1 cellular context compared by ENCODE assay signal in genomic region chr19:11155373-11156120, GRCh38.
TF ChIP-seq lines count a peak whose summit lies in the region.

A gene with protein sequence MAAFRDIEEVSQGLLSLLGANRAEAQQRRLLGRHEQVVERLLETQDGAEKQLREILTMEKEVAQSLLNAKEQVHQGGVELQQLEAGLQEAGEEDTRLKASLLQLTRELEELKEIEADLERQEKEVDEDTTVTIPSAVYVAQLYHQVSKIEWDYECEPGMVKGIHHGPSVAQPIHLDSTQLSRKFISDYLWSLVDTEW (minus strand): TSS chr19:11155782. CDS start chr19:11155776, 6 bp downstream.

TF ChIP-seq in K562, 482 proteins besides CTCF, POLR2A, EP300 and RAD21 (continued from another document and continues in another):
- TF ChIP-seq ARNT (IDR thresholded peaks at IDR 0.05) (no peak), NFE2L1 (tag; IDR thresholded peaks at IDR 0.05; ENCODE audit: borderline replicate concordance, low read depth) (no peak), POLR3A (IDR thresholded peaks at IDR 0.05; ENCODE audit: borderline replicate concordance, extremely low read depth, insufficient read depth, insufficient read length) (no peak), ZNF766 (CRISPR knock-in tag; conservative IDR thresholded peaks at IDR 0.05) (no peak), WHSC1 (IDR thresholded peaks at IDR 0.05; ENCODE audit: low read length) (no peak), ELF1 (tag; IDR thresholded peaks at IDR 0.05) (no peak), MYBL2 (IDR thresholded peaks at IDR 0.05; ENCODE audit: low read depth) (peak; percentile 94), MYBL2 (CRISPR knock-in tag; IDR thresholded peaks at IDR 0.05; ENCODE audit: borderline replicate concordance) (no peak), NR2C1 (IDR thresholded peaks at IDR 0.05) (no peak), NR2C1 (tag; IDR thresholded peaks at IDR 0.05) (no peak), NBN (IDR thresholded peaks at IDR 0.05; ENCODE audit: low read depth) (no peak), SETDB1 (IDR thresholded peaks at IDR 0.05; ENCODE audit: low read length) (no peak), POLR2AphosphoS5 (IDR thresholded peaks at IDR 0.05; ENCODE audit: control insufficient read depth, insufficient read depth, low read depth, low read length) (peak; percentile 86; the same call in 1 of the 2 replicates), FIP1L1 (IDR thresholded peaks at IDR 0.05; ENCODE audit: low read depth, low read length, poor library complexity, severe bottlenecking) (peak; percentile 71), ZNF561 (CRISPR knock-in tag; conservative IDR thresholded peaks at IDR 0.05) (no peak), MTF1 (CRISPR knock-in tag; IDR thresholded peaks at IDR 0.05; ENCODE audit: borderline replicate concordance) (no peak), SMARCC2 (IDR thresholded peaks at IDR 0.05; ENCODE audit: low read depth) (no peak), PHF8 (IDR thresholded peaks at IDR 0.05; ENCODE audit: borderline replicate concordance, low read length) (peak; percentile 99), KLF13 (tag; IDR thresholded peaks at IDR 0.05; ENCODE audit: borderline replicate concordance, low read depth) (no peak), MAFF (IDR thresholded peaks at IDR 0.05; ENCODE audit: low read length) (no peak), ZNF780A (CRISPR knock-in tag; IDR thresholded peaks at IDR 0.05) (no peak), TCF7L2 (IDR thresholded peaks at IDR 0.05; ENCODE audit: low read depth, low read length) (no peak), ZNF407 (IDR thresholded peaks at IDR 0.05; ENCODE audit: low read depth) (no peak), TRIM24 (IDR thresholded peaks at IDR 0.05) (no peak), CBX5 (IDR thresholded peaks at IDR 0.05; ENCODE audit: borderline replicate concordance, low read depth) (no peak), RCOR1 (IDR thresholded peaks at IDR 0.05; ENCODE audit: borderline replicate concordance in 1 of 2, low read depth in 2 of 2, low read length in 2 of 2) (no peak), TAF9B (IDR thresholded peaks at IDR 0.05; ENCODE audit: partially characterized antibody) (peak; percentile 92), HLTF (IDR thresholded peaks at IDR 0.05) (no peak), PCBP1 (IDR thresholded peaks at IDR 0.05; ENCODE audit: low read depth, low read length, poor library complexity, severe bottlenecking) (peak; percentile 71), MCM3 (IDR thresholded peaks at IDR 0.05) (no peak), CHD4 (IDR thresholded peaks at IDR 0.05; ENCODE audit: insufficient read depth, insufficient replicate concordance, low read depth, low read length, poor library complexity, severe bottlenecking) (no peak), HMG20A (CRISPR knock-in tag; conservative IDR thresholded peaks at IDR 0.05) (no peak), USF2 (CRISPR knock-in tag; IDR thresholded peaks at IDR 0.05) (no peak), ZFP30 (CRISPR knock-in tag; IDR thresholded peaks at IDR 0.05; ENCODE audit: borderline replicate concordance) (no peak), BRD9 (IDR thresholded peaks at IDR 0.05; ENCODE audit: low read depth, partially characterized antibody) (no peak), ZNF23 (CRISPR knock-in tag; IDR thresholded peaks at IDR 0.05) (no peak), EHMT2 (IDR thresholded peaks at IDR 0.05) (no peak), SMAD1 (IDR thresholded peaks at IDR 0.05; ENCODE audit: low read depth, low read length, partially characterized antibody) (no peak), KDM1A (IDR thresholded peaks at IDR 0.05) (peak in 1 of 2 experiments; percentile 65; a peak in 2 of 4 replicates), NR2F6 (CRISPR knock-in tag; IDR thresholded peaks at IDR 0.05) (no peak), ZNF3 (CRISPR knock-in tag; IDR thresholded peaks at IDR 0.05) (no peak), DMBX1 (CRISPR knock-in tag; IDR thresholded peaks at IDR 0.05; ENCODE audit: borderline replicate concordance) (no peak), ZNF57 (CRISPR knock-in tag; IDR thresholded peaks at IDR 0.05) (no peak), KLF6 (CRISPR knock-in tag; IDR thresholded peaks at IDR 0.05; ENCODE audit: borderline replicate concordance) (0 out of 2 replicates have a peak, but pooled peaks have one; percentile 49), STAT5B (CRISPR knock-in tag; IDR thresholded peaks at IDR 0.05) (no peak), ZC3H11A (IDR thresholded peaks at IDR 0.05; ENCODE audit: low read depth, low read length) (no peak), TSC22D4 (tag; IDR thresholded peaks at IDR 0.05) (no peak), CBFB (CRISPR knock-in tag; IDR thresholded peaks at IDR 0.05) (no peak), U2AF1 (optimal IDR thresholded peaks at IDR 0.05; ENCODE audit: low read depth, low read length) (peak; percentile 83), ZNF133 (CRISPR knock-in tag; IDR thresholded peaks at IDR 0.05) (no peak), SREBF1 (IDR thresholded peaks at IDR 0.05; ENCODE audit: borderline replicate concordance, low read depth, low read length) (no peak), SAFB2 (IDR thresholded peaks at IDR 0.05; ENCODE audit: borderline replicate concordance, low read depth, low read length, severe bottlenecking) (no peak), ETV6 (IDR thresholded peaks at IDR 0.05; ENCODE audit: borderline replicate concordance in 1 of 2, low read depth in 2 of 2, low read length in 1 of 2) (no peak), ETV6 (CRISPR knock-in tag; IDR thresholded peaks at IDR 0.05; ENCODE audit: borderline replicate concordance) (peak; percentile 45; the same call in 1 of the 2 replicates), MTA1 (IDR thresholded peaks at IDR 0.05; ENCODE audit: borderline replicate concordance) (no peak), ZFP1 (CRISPR knock-in tag; IDR thresholded peaks at IDR 0.05) (no peak), RFX1 (IDR thresholded peaks at IDR 0.05) (no peak; the same call in 1 of the 2 replicates), SNAPC5 (CRISPR knock-in tag; IDR thresholded peaks at IDR 0.05) (no peak), MAZ (CRISPR knock-in tag; conservative IDR thresholded peaks at IDR 0.05 in 1 of 2, IDR thresholded peaks at IDR 0.05 in 1 of 2) (no peak; a peak in 1 of 4 replicates), SMAD4 (CRISPR knock-in tag; conservative IDR thresholded peaks at IDR 0.05) (peak; percentile 29), ZNF184 (CRISPR knock-in tag; IDR thresholded peaks at IDR 0.05) (no peak), SMARCA5 (IDR thresholded peaks at IDR 0.05) (no peak), HINFP (tag; conservative IDR thresholded peaks at IDR 0.05; ENCODE audit: low read depth) (no peak), RBM17 (IDR thresholded peaks at IDR 0.05; ENCODE audit: borderline replicate concordance, low read depth, low read length) (no peak)
- TF ChIP-seq, protein P1, sequence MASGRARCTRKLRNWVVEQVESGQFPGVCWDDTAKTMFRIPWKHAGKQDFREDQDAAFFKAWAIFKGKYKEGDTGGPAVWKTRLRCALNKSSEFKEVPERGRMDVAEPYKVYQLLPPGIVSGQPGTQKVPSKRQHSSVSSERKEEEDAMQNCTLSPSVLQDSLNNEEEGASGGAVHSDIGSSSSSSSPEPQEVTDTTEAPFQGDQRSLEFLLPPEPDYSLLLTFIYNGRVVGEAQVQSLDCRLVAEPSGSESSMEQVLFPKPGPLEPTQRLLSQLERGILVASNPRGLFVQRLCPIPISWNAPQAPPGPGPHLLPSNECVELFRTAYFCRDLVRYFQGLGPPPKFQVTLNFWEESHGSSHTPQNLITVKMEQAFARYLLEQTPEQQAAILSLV (tag; IDR thresholded peaks at IDR 0.05), result no peak
- TF ChIP-seq, protein P2, sequence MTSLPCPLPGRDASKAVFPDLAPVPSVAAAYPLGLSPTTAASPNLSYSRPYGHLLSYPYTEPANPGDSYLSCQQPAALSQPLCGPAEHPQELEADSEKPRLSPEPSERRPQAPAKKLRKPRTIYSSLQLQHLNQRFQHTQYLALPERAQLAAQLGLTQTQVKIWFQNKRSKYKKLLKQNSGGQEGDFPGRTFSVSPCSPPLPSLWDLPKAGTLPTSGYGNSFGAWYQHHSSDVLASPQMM (CRISPR knock-in tag; IDR thresholded peaks at IDR 0.05), result no peak
- TF ChIP-seq, protein P3, sequence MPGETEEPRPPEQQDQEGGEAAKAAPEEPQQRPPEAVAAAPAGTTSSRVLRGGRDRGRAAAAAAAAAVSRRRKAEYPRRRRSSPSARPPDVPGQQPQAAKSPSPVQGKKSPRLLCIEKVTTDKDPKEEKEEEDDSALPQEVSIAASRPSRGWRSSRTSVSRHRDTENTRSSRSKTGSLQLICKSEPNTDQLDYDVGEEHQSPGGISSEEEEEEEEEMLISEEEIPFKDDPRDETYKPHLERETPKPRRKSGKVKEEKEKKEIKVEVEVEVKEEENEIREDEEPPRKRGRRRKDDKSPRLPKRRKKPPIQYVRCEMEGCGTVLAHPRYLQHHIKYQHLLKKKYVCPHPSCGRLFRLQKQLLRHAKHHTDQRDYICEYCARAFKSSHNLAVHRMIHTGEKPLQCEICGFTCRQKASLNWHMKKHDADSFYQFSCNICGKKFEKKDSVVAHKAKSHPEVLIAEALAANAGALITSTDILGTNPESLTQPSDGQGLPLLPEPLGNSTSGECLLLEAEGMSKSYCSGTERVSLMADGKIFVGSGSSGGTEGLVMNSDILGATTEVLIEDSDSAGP (CRISPR knock-in tag; IDR thresholded peaks at IDR 0.05), result no peak
- TF ChIP-seq, protein P4, sequence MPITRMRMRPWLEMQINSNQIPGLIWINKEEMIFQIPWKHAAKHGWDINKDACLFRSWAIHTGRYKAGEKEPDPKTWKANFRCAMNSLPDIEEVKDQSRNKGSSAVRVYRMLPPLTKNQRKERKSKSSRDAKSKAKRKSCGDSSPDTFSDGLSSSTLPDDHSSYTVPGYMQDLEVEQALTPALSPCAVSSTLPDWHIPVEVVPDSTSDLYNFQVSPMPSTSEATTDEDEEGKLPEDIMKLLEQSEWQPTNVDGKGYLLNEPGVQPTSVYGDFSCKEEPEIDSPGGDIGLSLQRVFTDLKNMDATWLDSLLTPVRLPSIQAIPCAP (CRISPR knock-in tag; IDR thresholded peaks at IDR 0.05; ENCODE audit: borderline replicate concordance), result no peak
